8 cellular contexts compared by ENCODE assay signal in the genomic region with DNA sequence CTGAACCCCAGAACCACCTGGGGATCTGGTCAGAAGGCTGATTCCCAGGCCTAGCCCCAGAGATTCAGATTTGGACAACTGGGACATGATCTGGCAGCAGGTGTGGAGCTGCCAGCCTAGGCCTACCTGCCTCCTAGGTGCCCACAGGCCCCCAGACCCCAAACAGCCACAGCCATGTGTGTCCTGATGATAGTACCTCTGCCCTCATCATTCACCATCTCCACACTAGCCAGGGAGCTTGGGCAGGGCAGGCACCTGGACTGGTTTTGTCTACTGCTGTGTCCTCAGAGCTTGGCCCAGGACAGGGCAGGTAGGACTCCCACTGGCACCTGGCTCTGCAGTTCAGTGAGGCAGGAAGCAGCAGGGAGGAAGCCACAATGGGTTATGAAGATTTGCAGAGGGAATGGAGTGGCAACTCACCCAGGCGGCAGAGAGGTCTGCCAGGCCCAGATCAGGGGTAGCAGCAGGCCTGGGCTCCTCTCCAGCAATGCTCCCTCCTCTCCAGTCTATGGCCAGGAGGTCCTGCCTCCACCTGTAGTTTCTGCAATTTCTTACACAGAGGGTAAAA. TPM values are rescaled to one million over a fixed set of nuclear protein-coding genes. Genes with fewer than 3 reads are reported as not detected.
DNase-seq lines count a peak whose midpoint lies in the region; ATAC-seq, FAIRE-seq and TF ChIP-seq lines count a peak whose summit lies in the region.

No MANE protein-coding gene starts in this region.

- peaks cover 83% of the 10 kb centered on the region for H3F3A ChIP-seq in MM.1S (ENCODE audit: insufficient read depth, low read length)

- peaks cover 72% of the 10 kb centered on the region for H3K4me1 ChIP-seq in MM.1S (ENCODE audit: low read length)
- H3K4me1 ChIP-seq in parathyroid adenoma = peaks cover 32% of the 10 kb centered on the region

- H3K79me2 ChIP-seq in MM.1S (ENCODE audit: low read length) = peaks cover 36% of the 10 kb centered on the region
- peaks cover 3% of the 10 kb centered on the region for H3K79me2 ChIP-seq in parathyroid adenoma

- H3K4me2 ChIP-seq in MM.1S (ENCODE audit: low read depth, low read length) (peak overlapping the region; percentile 8; the same call in 1 of the 2 replicates), parathyroid adenoma (ENCODE audit: low read length) (no peak overlapping the region)

- no peak for ATAC-seq in esophagus mucosa
- ATAC-seq in HG03469 (IDR thresholded peaks at IDR 0.05; ENCODE audit: unreplicated experiment) = no peak

- H2AFZ ChIP-seq in MM.1S (ENCODE audit: low read length) = no peak overlapping the region
- H2AFZ ChIP-seq in parathyroid adenoma = no peak overlapping the region

- no peak for FAIRE-seq in D721Med (lab: Jason Lieb, UNC)

- H4K20me1 ChIP-seq in MM.1S (ENCODE audit: insufficient read depth, low read length) = no peaks in the 10 kb centered on the region

- H3K36me3 ChIP-seq in MM.1S (replicated peaks; ENCODE audit: insufficient read depth, low read length) (no peaks in the 10 kb centered on the region), parathyroid adenoma (ENCODE audit: control insufficient read depth, insufficient read depth, low read length) (no peaks in the 10 kb centered on the region)

- H3K9me3 ChIP-seq in MM.1S (replicated peaks; ENCODE audit: insufficient read depth, low read length) = no peaks in the 10 kb centered on the region
- H3K9me3 ChIP-seq in parathyroid adenoma (ENCODE audit: control insufficient read depth, low read length) = no peaks in the 10 kb centered on the region

- H3K9me2 ChIP-seq in MM.1S (replicated peaks; ENCODE audit: insufficient read depth, low read length) = no peaks in the 10 kb centered on the region

- no peak overlapping the region for H3K4me3 ChIP-seq in MM.1S (ENCODE audit: low read length)
- H3K4me3 ChIP-seq in dorsolateral prefrontal cortex = peak overlapping the region in 33 of 59 donors; percentile 14 to 99 (median 92)
- H3K4me3 ChIP-seq in parathyroid adenoma (ENCODE audit: low read depth, low read length) = no peak overlapping the region

- H3K27ac ChIP-seq in MM.1S (ENCODE audit: low read length) = peak overlapping the region; percentile 99
- H3K27ac ChIP-seq in dorsolateral prefrontal cortex = peak overlapping the region in 40 of 59 donors; percentile 28 to 98 (median 95)
- peak overlapping the region; percentile 93 for H3K27ac ChIP-seq in parathyroid adenoma

- DNase-seq in Daoy (ENCODE audit: low read depth) (peak; percentile 27), MM.1S (peak; percentile 53), dorsolateral prefrontal cortex (peak in 1 of 10 donors; percentile 50), D721Med (ENCODE audit: insufficient read length, low spot score) (no peak), middle frontal gyrus (ENCODE audit: extremely low spot score, low spot score) (no peak)

- H3K27me3 ChIP-seq in MM.1S (replicated peaks; ENCODE audit: insufficient read depth, low read length) (no peaks in the 10 kb centered on the region), dorsolateral prefrontal cortex (no peaks in the 10 kb centered on the region), parathyroid adenoma (ENCODE audit: control insufficient read depth, insufficient read depth, low read length) (no peaks in the 10 kb centered on the region)

- H3K9ac ChIP-seq in MM.1S (ENCODE audit: low read length) = peak overlapping the region; percentile 99; the same call in 1 of the 2 replicates
- H3K9ac ChIP-seq in parathyroid adenoma = no peak overlapping the region

- intact Hi-C loops in dorsolateral prefrontal cortex (cut with DNase I) = loop anchor here (5.0 to 10.0 kb wide), 2 partner anchors 129 to 341 kb away; a partner anchor contains a TSS

- TF ChIP-seq CTCF in MM.1S (IDR thresholded peaks at IDR 0.05; ENCODE audit: low read length) (no peak), dorsolateral prefrontal cortex (IDR thresholded peaks at IDR 0.05 in 54 of 56, conservative IDR thresholded peaks at IDR 0.05 in 2 of 56; ENCODE audit: low read depth in 1 of 56, partially characterized antibody in 56 of 56) (no peak), parathyroid adenoma (IDR thresholded peaks at IDR 0.05) (no peak), D721Med (IDR thresholded peaks at IDR 0.05; ENCODE audit: insufficient read depth, missing control alignments) (no peak)

RNA-seq across cellular contexts. Expression of a gene that starts 34.8 kb away (rescaled TPM):
- 30.0 and 35.8 TPM in 2 replicates for total RNA-seq in Daoy (2014; rRNA removed; shearing (Covaris generic))
- total RNA-seq in dorsolateral prefrontal cortex (10 to 100 TPM; 31.9 to 85.5 (median 48.3) TPM), esophagus mucosa (37.2 TPM)

Comparison
In these comparisons a context has a peak if more than half of its experiments do, and no peak if none do; other contexts are left out.
1. DNase-seq: peak in Daoy (single experiment) and MM.1S (single experiment); none in D721Med (single experiment) and middle frontal gyrus (single experiment).
2. H3K4me3 ChIP-seq: peak in dorsolateral prefrontal cortex (33 of 59); none in MM.1S (single experiment) and parathyroid adenoma (single experiment).
3. Peak in every context shown above with its lines, with median percentiles within 50 percentile points of each other: H3K27ac ChIP-seq.